ENCODE assay signal across 15 cellular contexts in genomic region chr5:67059747-67060490, GRCh38.
DNase-seq lines count a peak whose midpoint lies in the region; ATAC-seq and TF ChIP-seq lines count a peak whose summit lies in the region.
"Had no signal": no experiment of that assay in that cellular context is flagged by ENCODE, and none has a peak within 500 bp of the region (broad histone marks: within the 10 kb centered on the region; RNA-seq: fewer than 3 reads in every experiment).

No MANE protein-coding gene starts in this region.

- ATAC-seq in GM19023 (IDR thresholded peaks at IDR 0.05; ENCODE audit: unreplicated experiment): no peak
- ATAC-seq in HG03342 (IDR thresholded peaks at IDR 0.05; ENCODE audit: unreplicated experiment): no peak
- ATAC-seq: activated T-helper 17 cell treated with anti-CD3 and anti-CD28 coated beads, Interleukin-2, amount 50 U/mL, for 72 hours; body of pancreas had no signal

- TF ChIP-seq POLR2A in vagina (IDR thresholded peaks at IDR 0.05): no peak

- H3K4me3 ChIP-seq in left ventricle myocardium inferior (no peak overlapping the region), right atrium auricular region (no peak overlapping the region), astrocyte of the cerebellum (ENCODE audit: low read depth, low read length) (no peak overlapping the region), vagina (no peak overlapping the region)
- H3K4me3 ChIP-seq: body of pancreas, thoracic aorta had no signal

- H3K27me3 ChIP-seq in left ventricle myocardium inferior (ENCODE audit: low read depth): no peaks in the 10 kb centered on the region
- H3K27me3 ChIP-seq in right atrium auricular region: no peaks in the 10 kb centered on the region
- H3K27me3 ChIP-seq in vagina: no peaks in the 10 kb centered on the region
- H3K27me3 ChIP-seq: body of pancreas had no signal

- in situ Hi-C loops in astrocyte of the cerebellum (cut with HindIII; ENCODE audit: low sequenced_read_pairs): no loop called here

- H3K4me1 ChIP-seq in left ventricle myocardium inferior (peaks cover 73% of the 10 kb centered on the region), right atrium auricular region (peaks cover 0 to 40% of the 10 kb centered on the region in 2 donors), vagina (peaks cover 46% of the 10 kb centered on the region)

- no peak for TF ChIP-seq CTCF in left ventricle myocardium inferior (IDR thresholded peaks at IDR 0.05; ENCODE audit: borderline replicate concordance)
- TF ChIP-seq CTCF in right atrium auricular region (IDR thresholded peaks at IDR 0.05): no peak
- TF ChIP-seq CTCF in astrocyte of the cerebellum (IDR thresholded peaks at IDR 0.05; ENCODE audit: low read depth, low read length, missing control alignments): no peak
- no peak for TF ChIP-seq CTCF in vagina (IDR thresholded peaks at IDR 0.05)

- no peak for DNase-seq in left ventricle myocardium inferior
- DNase-seq in right atrium auricular region (ENCODE audit: low spot score): no peak
- DNase-seq in astrocyte of the cerebellum (ENCODE audit: low read depth): peak; percentile 54
- peak; percentile 56 for DNase-seq in fibroblast of the conjunctiva (ENCODE audit: low read depth)
- DNase-seq in vagina (ENCODE audit: extremely low spot score in 2 of 2): no peak
- no peak for DNase-seq in posterior vena cava (ENCODE audit: low spot score)
- DNase-seq: activated CD4-positive, alpha-beta memory T cell treated with anti-CD3 and anti-CD28 coated beads, Interleukin-2, amount 10 ng/mL, durations not matched to agents 7 days and 5 days; NCI-H2029 treated with DMSO at 0.1 percent for 48 hours; SHP77 treated with DMSO at 0.1 percent for 48 hours; T1000 had no signal

- peak overlapping the region; percentile 36 for H3K27ac ChIP-seq in left ventricle myocardium inferior (replicated peaks)
- H3K27ac ChIP-seq in right atrium auricular region: peak overlapping the region in 1 of 2 donors; percentile 26
- H3K27ac ChIP-seq in vagina: peak overlapping the region; percentile 17
- H3K27ac ChIP-seq: body of pancreas, thoracic aorta had no signal

- intact Hi-C loops in left ventricle myocardium inferior (cut with micrococcal nuclease) (loop anchor here (10.0 kb wide), 1 partner anchor 45 kb away; no protein-coding TSS in a partner anchor), vagina (cut with DNase I) (no loop called here), posterior vena cava (cut with DNase I) (no loop called here)

- H3K36me3 ChIP-seq in left ventricle myocardium inferior (peaks cover 11% of the 10 kb centered on the region), right atrium auricular region (peaks cover 8% of the 10 kb centered on the region), vagina (no peaks in the 10 kb centered on the region)
- H3K36me3 ChIP-seq: thoracic aorta had no signal

- H3K9me3 ChIP-seq in left ventricle myocardium inferior (replicated peaks): no peaks in the 10 kb centered on the region
- H3K9me3 ChIP-seq in right atrium auricular region: no peaks in the 10 kb centered on the region
- H3K9me3 ChIP-seq in vagina: no peaks in the 10 kb centered on the region
- H3K9me3 ChIP-seq: body of pancreas, thoracic aorta had no signal

Comparison
In these comparisons a context has a peak if more than half of its experiments do, and no peak if none do; other contexts are left out.
1. DNase-seq: peak in astrocyte of the cerebellum (single experiment) and fibroblast of the conjunctiva (single experiment); none in left ventricle myocardium inferior (single experiment), right atrium auricular region (single experiment), vagina (0 of 2) and posterior vena cava (single experiment).